In the genomic region with DNA sequence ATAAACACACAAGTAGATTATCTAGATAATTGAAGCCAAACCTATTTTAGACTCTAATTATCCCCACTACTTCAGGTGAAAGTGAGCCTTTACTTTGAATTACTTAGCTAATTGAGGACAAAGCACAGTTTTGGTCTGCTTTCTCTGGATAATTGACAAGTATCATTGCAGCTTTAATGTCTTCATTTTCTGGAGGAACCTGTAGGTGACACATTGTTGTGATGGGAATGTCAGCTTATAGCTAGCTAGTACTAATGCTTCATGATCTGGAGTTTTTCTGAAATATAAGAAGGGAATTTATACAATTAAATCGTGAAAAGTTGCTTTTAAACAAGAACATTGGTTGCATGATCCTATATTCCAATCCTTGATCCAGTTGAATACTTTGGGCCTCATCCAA, we compare ENCODE assay signal across 14 cellular contexts.
DNase-seq lines count a peak whose midpoint lies in the region; ATAC-seq, FAIRE-seq and TF ChIP-seq lines count a peak whose summit lies in the region.
"Had no signal": no experiment of that assay in that cellular context is flagged by ENCODE, and none has a peak within 500 bp of the region (broad histone marks: within the 10 kb centered on the region; RNA-seq: fewer than 3 reads in every experiment).

No MANE protein-coding gene starts in this region.

- intact Hi-C loops in testis (cut with DNase I; ENCODE audit: low total_unique reads): no loop called here

- H3K4me2 ChIP-seq in keratinocyte (ENCODE audit: control insufficient read depth, extremely low read depth, insufficient read depth, low read depth, low read length): no peak overlapping the region

- H4K20me1 ChIP-seq in keratinocyte (ENCODE audit: control insufficient read depth, extremely low read depth, insufficient read depth, low read length): no peaks in the 10 kb centered on the region

- no peaks in the 10 kb centered on the region for H3K9me1 ChIP-seq in keratinocyte (ENCODE audit: control insufficient read depth, extremely low read depth, insufficient read depth, low read length)

- no peak for ATAC-seq in GM18520 (IDR thresholded peaks at IDR 0.05; ENCODE audit: unreplicated experiment)

- no peak overlapping the region for H3K4me3 ChIP-seq in keratinocyte (ENCODE audit: control insufficient read depth in 2 of 3, extremely low read depth in 1 of 3, insufficient read depth in 2 of 3, low read depth in 1 of 3, low read length in 3 of 3)
- no peak overlapping the region for H3K4me3 ChIP-seq in testis
- H3K4me3 ChIP-seq: HAP-1 had no signal

- dilution Hi-C loops in keratinocyte (cut with MboI; ENCODE audit: extremely low pct_ligation_motif_present, low sequenced_read_pairs): no loop called here

- peak; percentile 48 for FAIRE-seq in keratinocyte (lab: Jason Lieb, UNC)
- FAIRE-seq: GM18507, H1 had no signal

- no peaks in the 10 kb centered on the region for H3K79me2 ChIP-seq in keratinocyte (ENCODE audit: control insufficient read depth, insufficient read depth, low read length)

- no peak for TF ChIP-seq CTCF in keratinocyte (optimal IDR thresholded peaks at IDR 0.05 in 1 of 3, IDR thresholded peaks at IDR 0.05 in 1 of 3, conservative IDR thresholded peaks at IDR 0.05 in 1 of 3; ENCODE audit: extremely low read depth in 1 of 3, insufficient read depth in 2 of 3, low read length in 3 of 3)
- no peak for TF ChIP-seq CTCF in testis (IDR thresholded peaks at IDR 0.05)

- H3K4me1 ChIP-seq in keratinocyte (ENCODE audit: control insufficient read depth, extremely low read depth, insufficient read depth, low read length) (no peaks in the 10 kb centered on the region), testis (no peaks in the 10 kb centered on the region)

- H3K27ac ChIP-seq in keratinocyte (ENCODE audit: control insufficient read depth, insufficient read depth, low read length) (no peak overlapping the region), testis (no peak overlapping the region)

- WGBS in testis, 2 donors: 93% methylated on average over 1 of the region's 1 CpG

- H3K36me3 ChIP-seq in keratinocyte (ENCODE audit: control insufficient read depth in 2 of 2, extremely low read depth in 1 of 2, insufficient read depth in 2 of 2, low read length in 2 of 2) (no peaks in the 10 kb centered on the region), testis (ENCODE audit: low read depth, missing control alignments) (no peaks in the 10 kb centered on the region)
- H3K36me3 ChIP-seq: HAP-1 had no signal

- H3K9ac ChIP-seq in keratinocyte (ENCODE audit: control insufficient read depth, extremely low read depth, insufficient read depth, low read length): no peak overlapping the region

- DNase-seq in NCI-H748 (lab: John Stamatoyannopoulos, UW; ENCODE audit: unreplicated experiment) (peak; percentile 60), NCI-H748 treated with DMSO at 0.1 percent for 48 hours (lab: John Stamatoyannopoulos, UW) (no peak), NCI-H69 (lab: John Stamatoyannopoulos, UW) (peak; percentile 67), keratinocyte (ENCODE audit: low read depth, low spot score) (no peak), MV-4-11 (lab: John Stamatoyannopoulos, UW) (no peak), testis (no peak)
- DNase-seq: C1 segment of cervical spinal cord; Calu3; CD4-positive, alpha-beta T cell; DMS 273 treated with DMSO at 0.1 percent for 48 hours had no signal

- no peaks in the 10 kb centered on the region for H3K27me3 ChIP-seq in keratinocyte (ENCODE audit: control insufficient read depth, extremely low read depth, insufficient read depth, low read length)
- H3K27me3 ChIP-seq in testis: no peaks in the 10 kb centered on the region

- no peak overlapping the region for H2AFZ ChIP-seq in keratinocyte (ENCODE audit: control insufficient read depth, low read length)

- H3K9me3 ChIP-seq in keratinocyte (ENCODE audit: control insufficient read depth, low read depth, low read length) (no peaks in the 10 kb centered on the region), testis (no peaks in the 10 kb centered on the region)
- H3K9me3 ChIP-seq: HAP-1 had no signal

- TF ChIP-seq POLR2A in testis (IDR thresholded peaks at IDR 0.05): no peak

Comparison
In these comparisons a context has a peak if more than half of its experiments do, and no peak if none do; other contexts are left out.
1. DNase-seq: peak in NCI-H748 (single experiment) and NCI-H69 (single experiment); none in NCI-H748 treated with DMSO at 0.1 percent for 48 hours (single experiment), keratinocyte (single experiment), MV-4-11 (single experiment) and testis (single experiment).